Comparison of ENCODE assay signal across 21 cellular contexts in genomic region chr15:37002041-37002689, GRCh38.
DNase-seq lines count a peak whose midpoint lies in the region; ATAC-seq and TF ChIP-seq lines count a peak whose summit lies in the region.
"Had no signal": no experiment of that assay in that cellular context is flagged by ENCODE, and none has a peak within 500 bp of the region (broad histone marks: within the 10 kb centered on the region; RNA-seq: fewer than 3 reads in every experiment).

No MANE protein-coding gene starts in this region.

- H3K4me1 Mint-ChIP-seq in WTC11, result peaks cover 17% of the 10 kb centered on the region
- peaks cover 19% of the 10 kb centered on the region for H3K4me1 Mint-ChIP-seq in progenitor cell of endocrine pancreas (ENCODE audit: low read depth)
- no peaks in the 10 kb centered on the region for H3K4me1 Mint-ChIP-seq in activated T-helper 1 cell treated with anti-CD3 and anti-CD28 coated beads, Interleukin-12 subunit alpha, Interleukin-12 subunit beta, Interleukin-2, Interleukin-4 antibody, amounts not matched to agents 30 ng/mL and 10 ng/mL and 1 ng/mL, durations not matched to agents 14 hours and 24 hours and 36 hours (ENCODE audit: low read depth)
- H3K4me1 Mint-ChIP-seq in CD4-positive, alpha-beta memory T cell, result no peaks in the 10 kb centered on the region
- H3K4me1 Mint-ChIP-seq in naive thymus-derived CD8-positive, alpha-beta T cell, result no peaks in the 10 kb centered on the region
- H3K4me1 Mint-ChIP-seq: IgD-negative memory B cell had no signal

- H3K9me1 ChIP-seq in IMR-90 (ENCODE audit: insufficient read depth, low read length), result no peaks in the 10 kb centered on the region

- no peak overlapping the region for H4K5ac ChIP-seq in IMR-90 (ENCODE audit: low read depth, low read length)

- WGBS in IMR-90 (ENCODE audit: extremely low coverage in 2 of 2, insufficient read length in 1 of 2), 2 experiments, result 67% methylated on average over 2 of the region's 4 CpGs; no CpG with 5 or more reads in 1 of the 2 experiments

- H3K27me3 Mint-ChIP-seq in WTC11 (ENCODE audit: low read depth), result no peaks in the 10 kb centered on the region
- no peaks in the 10 kb centered on the region for H3K27me3 Mint-ChIP-seq in progenitor cell of endocrine pancreas
- no peaks in the 10 kb centered on the region for H3K27me3 Mint-ChIP-seq in activated T-helper 1 cell treated with anti-CD3 and anti-CD28 coated beads, Interleukin-12 subunit alpha, Interleukin-12 subunit beta, Interleukin-2, Interleukin-4 antibody, amounts not matched to agents 30 ng/mL and 10 ng/mL and 1 ng/mL, durations not matched to agents 14 hours and 24 hours and 36 hours (ENCODE audit: insufficient read depth)
- no peaks in the 10 kb centered on the region for H3K27me3 Mint-ChIP-seq in CD4-positive, alpha-beta memory T cell
- H3K27me3 Mint-ChIP-seq in naive thymus-derived CD8-positive, alpha-beta T cell, result peaks cover 0 to 12% (median 2%) of the 10 kb centered on the region in 5 donors
- H3K27me3 Mint-ChIP-seq: IgD-negative memory B cell had no signal

- TF ChIP-seq CTCF in IMR-90 (conservative IDR thresholded peaks at IDR 0.05; ENCODE audit: low read depth, low read length) (no peak), WTC11 (IDR thresholded peaks at IDR 0.05) (no peak), progenitor cell of endocrine pancreas (IDR thresholded peaks at IDR 0.05; ENCODE audit: unreplicated experiment) (no peak)

- H3K4ac ChIP-seq in IMR-90 (ENCODE audit: low read depth, low read length), result no peak overlapping the region

- no peak overlapping the region for H3K18ac ChIP-seq in IMR-90 (ENCODE audit: low read depth, low read length)

- no peak overlapping the region for H3K4me2 ChIP-seq in IMR-90 (ENCODE audit: low read depth, low read length)

- no peak overlapping the region for H3K4me3 Mint-ChIP-seq in WTC11
- no peak overlapping the region for H3K4me3 Mint-ChIP-seq in progenitor cell of endocrine pancreas (ENCODE audit: low read depth)
- H3K4me3 Mint-ChIP-seq in activated T-helper 1 cell treated with anti-CD3 and anti-CD28 coated beads, Interleukin-12 subunit alpha, Interleukin-12 subunit beta, Interleukin-2, Interleukin-4 antibody, amounts not matched to agents 30 ng/mL and 10 ng/mL and 1 ng/mL, durations not matched to agents 14 hours and 24 hours and 36 hours, result no peak overlapping the region
- no peak overlapping the region for H3K4me3 Mint-ChIP-seq in CD4-positive, alpha-beta memory T cell
- H3K4me3 Mint-ChIP-seq in naive thymus-derived CD8-positive, alpha-beta T cell, result no peak overlapping the region
- H3K4me3 Mint-ChIP-seq: H9, IgD-negative memory B cell had no signal

- no peaks in the 10 kb centered on the region for H3K27me3 ChIP-seq in IMR-90 (ENCODE audit: control insufficient read depth, insufficient read depth, low read length)
- H3K27me3 ChIP-seq in CD4-positive, alpha-beta memory T cell (ENCODE audit: insufficient read depth, low read length), result no peaks in the 10 kb centered on the region

- no TSS peak for BruUV-seq in IMR-90 (replicated peaks; lab: Mats Ljungman, UMichigan)

- no peak overlapping the region for H3K23ac ChIP-seq in IMR-90 (ENCODE audit: low read depth, low read length)

- peaks cover 6% of the 10 kb centered on the region; the same call in 1 of the 2 replicates for H3K9me3 Mint-ChIP-seq in WTC11
- no peaks in the 10 kb centered on the region for H3K9me3 Mint-ChIP-seq in progenitor cell of endocrine pancreas (ENCODE audit: low read depth)
- no peaks in the 10 kb centered on the region for H3K9me3 Mint-ChIP-seq in activated T-helper 1 cell treated with anti-CD3 and anti-CD28 coated beads, Interleukin-12 subunit alpha, Interleukin-12 subunit beta, Interleukin-2, Interleukin-4 antibody, amounts not matched to agents 30 ng/mL and 10 ng/mL and 1 ng/mL, durations not matched to agents 14 hours and 24 hours and 36 hours
- peaks cover 0 to 5% (median 0%) of the 10 kb centered on the region in 8 donors for H3K9me3 Mint-ChIP-seq in CD4-positive, alpha-beta memory T cell
- peaks cover 0 to 12% (median 1%) of the 10 kb centered on the region in 9 donors for H3K9me3 Mint-ChIP-seq in naive thymus-derived CD8-positive, alpha-beta T cell
- H3K9me3 Mint-ChIP-seq: H9 had no signal

- H3K9me3 ChIP-seq in IMR-90 (ENCODE audit: control insufficient read depth, insufficient read depth, low read length), result peaks cover 3% of the 10 kb centered on the region
- H3K9me3 ChIP-seq in CD4-positive, alpha-beta memory T cell (ENCODE audit: control insufficient read depth in 1 of 2, low read length in 2 of 2), result no peaks in the 10 kb centered on the region

- no peak overlapping the region for H3K4me3 ChIP-seq in IMR-90 (ENCODE audit: insufficient read depth, low read depth, low read length)
- no peak overlapping the region for H3K4me3 ChIP-seq in CD4-positive, alpha-beta memory T cell (ENCODE audit: low read length in 2 of 2)

- peaks cover 15% of the 10 kb centered on the region for H3K36me3 ChIP-seq in IMR-90 (ENCODE audit: control insufficient read depth, insufficient read depth, low read length)
- no peaks in the 10 kb centered on the region for H3K36me3 ChIP-seq in CD4-positive, alpha-beta memory T cell (ENCODE audit: insufficient read depth, low read length)

- no peak overlapping the region for H3K56ac ChIP-seq in IMR-90 (ENCODE audit: extremely low read depth, insufficient read depth, low read length)

- intact Hi-C loops in IMR-90 (cut with micrococcal nuclease), result no loop called here
- intact Hi-C loops in activated T-helper 1 cell treated with anti-CD3 and anti-CD28 coated beads, Interleukin-12 subunit alpha, Interleukin-12 subunit beta, Interleukin-2, Interleukin-4 antibody, amounts not matched to agents 30 ng/mL and 10 ng/mL and 1 ng/mL, durations not matched to agents 14 hours and 24 hours and 36 hours (cut with micrococcal nuclease), result no loop called here
- intact Hi-C loops in CD4-positive, alpha-beta memory T cell (cut with micrococcal nuclease), result no loop called here

- H2AK9ac ChIP-seq in IMR-90 (replicated peaks; ENCODE audit: low read depth, low read length, poor library complexity), result no peak overlapping the region

- POLR2A ChIA-PET in IMR-90 (lab: Charles Lee; ENCODE audit: unreplicated experiment) (no interaction called here), WTC11 (lab: Charles Lee) (no interaction called here)
- POLR2A ChIA-PET in CD4-positive, alpha-beta memory T cell (lab: Charles Lee; ENCODE audit: partially characterized antibody), result no interaction called here
- POLR2A ChIA-PET in naive thymus-derived CD8-positive, alpha-beta T cell (lab: Charles Lee), result no interaction called here

- CTCF ChIA-PET in IMR-90 (lab: Yijun Ruan, JAX) (no interaction called here), WTC11 (lab: Charles Lee) (no interaction called here)
- CTCF ChIA-PET in CD4-positive, alpha-beta memory T cell (lab: Charles Lee; ENCODE audit: partially characterized antibody), result no interaction called here

- H3K79me1 ChIP-seq in IMR-90 (ENCODE audit: low read depth in 1 of 2, low read length in 2 of 2), result peaks cover 18 to 24% of the 10 kb centered on the region in 2 experiments; a peak in 3 of 4 replicates

- no peak overlapping the region for H3K27ac ChIP-seq in IMR-90 (ENCODE audit: insufficient read depth, low read length)
- no peak overlapping the region for H3K27ac ChIP-seq in CD4-positive, alpha-beta memory T cell (ENCODE audit: low read depth, low read length)
- H3K27ac ChIP-seq: C4-2B, RWPE1 had no signal

- peak; percentile 16 for DNase-seq in IMR-90
- no peak for DNase-seq in WTC11 (ENCODE audit: low spot score)
- DNase-seq in islet precursor cell, result peak; percentile 80
- DNase-seq in progenitor cell of endocrine pancreas (ENCODE audit: low spot score, unreplicated experiment), result no peak
- DNase-seq in activated T-helper 1 cell treated with anti-CD3 and anti-CD28 coated beads, Interleukin-12 subunit alpha, Interleukin-12 subunit beta, Interleukin-2, Interleukin-4 antibody, amounts not matched to agents 30 ng/mL and 10 ng/mL and 1 ng/mL, durations not matched to agents 14 hours and 24 hours and 36 hours (ENCODE audit: low spot score), result no peak
- DNase-seq in CD4-positive, alpha-beta memory T cell, result no peak
- DNase-seq in naive thymus-derived CD8-positive, alpha-beta T cell, result no peak
- DNase-seq: DMS153, DND-41, H9, NCI-H1048, NCI-H1417, NCI-H1694, NCI-H2029 treated with DMSO at 0.1 percent for 48 hours, NCI-H2227 treated with DMSO at 0.1 percent for 48 hours, NCI-H510A, SHP77 treated with DMSO at 0.1 percent for 48 hours had no signal

- H4K20me1 ChIP-seq in IMR-90 (ENCODE audit: insufficient read depth, low read length), result peaks cover 4% of the 10 kb centered on the region; the same call in 1 of the 2 replicates

- no peaks in the 10 kb centered on the region for H3K4me1 ChIP-seq in IMR-90 (ENCODE audit: control insufficient read depth, insufficient read depth, low read length)
- H3K4me1 ChIP-seq in CD4-positive, alpha-beta memory T cell (ENCODE audit: insufficient read depth, low read length), result no peaks in the 10 kb centered on the region

- ATAC-seq in IMR-90 (ENCODE audit: low read depth) (no peak), WTC11 (peak; percentile 80)
- ATAC-seq in naive thymus-derived CD8-positive, alpha-beta T cell, result no peak
- ATAC-seq: Panc1 had no signal

- dilution Hi-C loops in IMR-90 (cut with HindIII; ENCODE audit: low sequenced_read_pairs, unreplicated experiment), result no loop called here

- in situ Hi-C loops in IMR-90 (cut with MboI; ENCODE audit: low sequenced_read_pairs), result no loop called here

- H4K91ac ChIP-seq in IMR-90 (ENCODE audit: insufficient read depth, low read depth, low read length), result no peak overlapping the region

- H2BK15ac ChIP-seq in IMR-90 (ENCODE audit: low read depth, low read length), result no peak overlapping the region

- H2BK20ac ChIP-seq in IMR-90 (ENCODE audit: low read depth, low read length), result no peak overlapping the region

- no peak overlapping the region for H3K9ac ChIP-seq in IMR-90 (ENCODE audit: low read depth, low read length)

- no peak for TF ChIP-seq RAD21 in IMR-90 (IDR thresholded peaks at IDR 0.05; ENCODE audit: low read length)

- H4K8ac ChIP-seq in IMR-90 (ENCODE audit: low read depth in 2 of 2, low read length in 2 of 2), result no peak overlapping the region

- no peak overlapping the region for H2BK5ac ChIP-seq in IMR-90 (ENCODE audit: low read depth, low read length, poor library complexity, severe bottlenecking)

- H3K14ac ChIP-seq in IMR-90 (replicated peaks; ENCODE audit: low read depth, low read length), result no peak overlapping the region

- H2BK120ac ChIP-seq in IMR-90 (ENCODE audit: low read depth, low read length), result no peak overlapping the region

- H3K27ac Mint-ChIP-seq in WTC11 (no peak overlapping the region), progenitor cell of endocrine pancreas (peak overlapping the region; percentile 4)
- H3K27ac Mint-ChIP-seq in activated T-helper 1 cell treated with anti-CD3 and anti-CD28 coated beads, Interleukin-12 subunit alpha, Interleukin-12 subunit beta, Interleukin-2, Interleukin-4 antibody, amounts not matched to agents 30 ng/mL and 10 ng/mL and 1 ng/mL, durations not matched to agents 14 hours and 24 hours and 36 hours, result no peak overlapping the region
- no peak overlapping the region for H3K27ac Mint-ChIP-seq in CD4-positive, alpha-beta memory T cell
- H3K27ac Mint-ChIP-seq in naive thymus-derived CD8-positive, alpha-beta T cell, result no peak overlapping the region
- H3K27ac Mint-ChIP-seq: H9, IgD-negative memory B cell had no signal

- TF ChIP-seq POLR2A in IMR-90 (IDR thresholded peaks at IDR 0.05; ENCODE audit: low read depth, low read length), result no peak

- no peak overlapping the region for H2AFZ ChIP-seq in IMR-90 (replicated peaks; ENCODE audit: low read length, poor library complexity)

- H2AK5ac ChIP-seq in IMR-90 (ENCODE audit: low read depth, low read length), result no peak overlapping the region

- H3K36me3 Mint-ChIP-seq in WTC11 (no peaks in the 10 kb centered on the region), progenitor cell of endocrine pancreas (ENCODE audit: insufficient read depth) (peaks cover 53% of the 10 kb centered on the region)
- H3K36me3 Mint-ChIP-seq in activated T-helper 1 cell treated with anti-CD3 and anti-CD28 coated beads, Interleukin-12 subunit alpha, Interleukin-12 subunit beta, Interleukin-2, Interleukin-4 antibody, amounts not matched to agents 30 ng/mL and 10 ng/mL and 1 ng/mL, durations not matched to agents 14 hours and 24 hours and 36 hours (ENCODE audit: low read depth), result no peaks in the 10 kb centered on the region
- H3K36me3 Mint-ChIP-seq in CD4-positive, alpha-beta memory T cell, result no peaks in the 10 kb centered on the region
- H3K36me3 Mint-ChIP-seq in naive thymus-derived CD8-positive, alpha-beta T cell, result no peaks in the 10 kb centered on the region
- H3K36me3 Mint-ChIP-seq: IgD-negative memory B cell had no signal

Comparison
In these comparisons a context has a peak if more than half of its experiments do, and no peak if none do; other contexts are left out.
1. DNase-seq: peak in IMR-90 (single experiment) and islet precursor cell (single experiment); none in WTC11 (single experiment), progenitor cell of endocrine pancreas (single experiment), activated T-helper 1 cell treated with anti-CD3 and anti-CD28 coated beads, Interleukin-12 subunit alpha, Interleukin-12 subunit beta, Interleukin-2, Interleukin-4 antibody, amounts not matched to agents 30 ng/mL and 10 ng/mL and 1 ng/mL, durations not matched to agents 14 hours and 24 hours and 36 hours (single experiment), CD4-positive, alpha-beta memory T cell (0 of 5) and naive thymus-derived CD8-positive, alpha-beta T cell (0 of 10).